ENCODE assay signal across 24 cellular contexts in the genomic region with DNA sequence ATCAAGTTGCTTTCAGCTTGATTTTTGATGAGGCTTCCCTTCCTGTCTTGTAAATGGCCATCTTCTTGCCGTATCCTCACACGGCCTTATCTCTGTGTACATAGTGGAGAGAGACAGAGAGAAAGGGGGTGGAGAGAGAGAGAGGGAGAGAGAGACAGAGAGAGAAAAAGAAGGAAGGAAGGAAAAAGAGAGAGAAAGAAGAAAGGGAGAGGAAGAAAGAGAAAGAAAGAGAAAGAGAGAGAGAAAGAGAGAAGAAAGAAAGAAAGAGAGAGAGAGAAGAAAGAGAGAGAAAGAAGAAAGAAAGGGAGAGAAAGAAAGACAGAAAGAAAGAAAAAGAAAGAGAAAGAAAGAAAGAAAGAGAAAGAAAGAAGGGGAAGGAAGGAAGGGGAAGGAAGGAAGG.
"Had no signal": no experiment of that assay in that cellular context is flagged by ENCODE, and none has a peak within 500 bp of the region (broad histone marks: within the 10 kb centered on the region; RNA-seq: fewer than 3 reads in every experiment).

No MANE protein-coding gene starts in this region.

- H3K4me3 ChIP-seq: hepatocyte, left ventricle myocardium inferior, lower lobe of right lung, prostate gland, right lobe of liver, suprapubic skin, thyroid gland, upper lobe of left lung, uterus had no signal

- DNase-seq: effector memory CD8-positive, alpha-beta T cell; foreskin keratinocyte; head of caudate nucleus; kidney; left cardiac atrium; left ventricle myocardium inferior; lower lobe of right lung; occipital lobe; retina; right lobe of liver; stimulated activated CD4-positive, alpha-beta T cell treated with anti-CD3 and anti-CD28 coated beads, Interleukin-2, amount 100 ng/mL, for 24 hours; stimulated activated CD4-positive, alpha-beta T cell treated with anti-CD3 and anti-CD28 coated beads, Interleukin-4, amount 100 ng/mL, for 4 hours; stimulated activated naive B cell treated with anti-CD40 and anti-IgM and Interleukin-4, amounts not matched to agents 10 μg/mL and 1 μg/mL and 100 μg/mL, for 72 hours; stimulated activated naive CD8-positive, alpha-beta T cell treated with anti-CD3 and anti-CD28 coated beads, Interleukin-15, amount 100 ng/mL, for 72 hours; thyroid gland; upper lobe of left lung; uterus had no signal

- H2AFZ ChIP-seq: hepatocyte, parathyroid adenoma had no signal

- H3K27me3 ChIP-seq: foreskin keratinocyte, hepatocyte, right lobe of liver, suprapubic skin, thyroid gland, upper lobe of left lung, uterus had no signal

- H3K27me3 Mint-ChIP-seq: memory B cell; stimulated activated naive B cell treated with anti-CD40 and anti-IgM and Interleukin-4, amounts not matched to agents 10 μg/mL and 1 μg/mL and 100 μg/mL, for 72 hours; stimulated activated naive CD8-positive, alpha-beta T cell treated with anti-CD3 and anti-CD28 coated beads, Interleukin-15, amount 100 ng/mL, for 72 hours had no signal

- H3K27ac Mint-ChIP-seq: effector memory CD8-positive, alpha-beta T cell; memory B cell; mesothelial cell of epicardium; natural killer cell treated with Interleukin-12 subunit alpha and Interleukin-12 subunit beta and Interleukin-15 and Interleukin-18, amount 100 ng/mL, for 72 hours; stimulated activated naive B cell treated with anti-CD40 and anti-IgM and Interleukin-4, amounts not matched to agents 10 μg/mL and 1 μg/mL and 100 μg/mL, for 72 hours had no signal

- ATAC-seq: effector memory CD8-positive, alpha-beta T cell; foreskin keratinocyte; left cardiac atrium; lower lobe of right lung; natural killer cell treated with Interleukin-12 subunit alpha and Interleukin-12 subunit beta and Interleukin-15 and Interleukin-18, amount 100 ng/mL, for 72 hours; stimulated activated naive B cell treated with anti-CD40 and anti-IgM and Interleukin-4, amounts not matched to agents 10 μg/mL and 1 μg/mL and 100 μg/mL, for 72 hours; stimulated activated naive CD8-positive, alpha-beta T cell treated with anti-CD3 and anti-CD28 coated beads, Interleukin-15, amount 100 ng/mL, for 72 hours had no signal

- H3K4me2 ChIP-seq: hepatocyte had no signal

- H3K4me1 ChIP-seq: foreskin keratinocyte, prostate gland, suprapubic skin, thyroid gland had no signal

- H3K27ac ChIP-seq: foreskin keratinocyte, hepatocyte, left ventricle myocardium inferior, lower lobe of right lung, parathyroid adenoma, prostate gland, right lobe of liver, suprapubic skin, thyroid gland, upper lobe of left lung had no signal

- H3K36me3 Mint-ChIP-seq: memory B cell; mesothelial cell of epicardium; stimulated activated naive B cell treated with anti-CD40 and anti-IgM and Interleukin-4, amounts not matched to agents 10 μg/mL and 1 μg/mL and 100 μg/mL, for 72 hours had no signal

- H3K4me1 Mint-ChIP-seq: memory B cell; mesothelial cell of epicardium; stimulated activated naive B cell treated with anti-CD40 and anti-IgM and Interleukin-4, amounts not matched to agents 10 μg/mL and 1 μg/mL and 100 μg/mL, for 72 hours; stimulated activated naive CD8-positive, alpha-beta T cell treated with anti-CD3 and anti-CD28 coated beads, Interleukin-15, amount 100 ng/mL, for 72 hours had no signal

- H3K9me3 ChIP-seq: left ventricle myocardium inferior, lower lobe of right lung, prostate gland, right lobe of liver, suprapubic skin, thyroid gland, upper lobe of left lung, uterus had no signal

- H3K9me3 Mint-ChIP-seq: effector memory CD8-positive, alpha-beta T cell; mesothelial cell of epicardium; natural killer cell treated with Interleukin-12 subunit alpha and Interleukin-12 subunit beta and Interleukin-15 and Interleukin-18, amount 100 ng/mL, for 72 hours; stimulated activated naive B cell treated with anti-CD40 and anti-IgM and Interleukin-4, amounts not matched to agents 10 μg/mL and 1 μg/mL and 100 μg/mL, for 72 hours; stimulated activated naive CD8-positive, alpha-beta T cell treated with anti-CD3 and anti-CD28 coated beads, Interleukin-15, amount 100 ng/mL, for 72 hours had no signal

- H3K9ac ChIP-seq: parathyroid adenoma had no signal

- H3K36me3 ChIP-seq: left ventricle myocardium inferior, lower lobe of right lung, prostate gland, right lobe of liver, suprapubic skin, thyroid gland, upper lobe of left lung, uterus had no signal

- H3K4me3 Mint-ChIP-seq: effector memory CD8-positive, alpha-beta T cell; memory B cell; mesothelial cell of epicardium; natural killer cell treated with Interleukin-12 subunit alpha and Interleukin-12 subunit beta and Interleukin-15 and Interleukin-18, amount 100 ng/mL, for 72 hours; stimulated activated naive B cell treated with anti-CD40 and anti-IgM and Interleukin-4, amounts not matched to agents 10 μg/mL and 1 μg/mL and 100 μg/mL, for 72 hours; stimulated activated naive CD8-positive, alpha-beta T cell treated with anti-CD3 and anti-CD28 coated beads, Interleukin-15, amount 100 ng/mL, for 72 hours had no signal
